ENCODE assay signal across 34 cellular contexts in genomic region chr16:1500465-1501150, GRCh38. TPM values are rescaled to one million over a fixed set of nuclear protein-coding genes. Genes with fewer than 3 reads are reported as not detected.
"Had no signal": no experiment of that assay in that cellular context is flagged by ENCODE, and none has a peak within 500 bp of the region (broad histone marks: within the 10 kb centered on the region; RNA-seq: fewer than 3 reads in every experiment).

No MANE protein-coding gene starts in this region.

- DNase-seq: activated B cell treated with CpG ODN at 0.5 μM for 24 hours; activated CD4-positive, alpha-beta memory T cell treated with anti-CD3 and anti-CD28 coated beads, Interleukin-2, amount 10 ng/mL, durations not matched to agents 7 days and 5 days; activated CD4-positive, alpha-beta T cell treated with anti-CD3 and anti-CD28 coated beads for 4 hours; activated CD4-positive, CD25-positive, alpha-beta regulatory T cell treated with anti-CD3 and anti-CD28 coated beads, Interleukin-2, amount 50 U/mL, for 72 hours; activated CD8-positive, alpha-beta memory T cell treated with anti-CD3 and anti-CD28 coated beads for 24 hours; activated CD8-positive, alpha-beta memory T cell treated with anti-CD3 and anti-CD28 coated beads, Interleukin-2, amount 10 ng/mL, durations not matched to agents 7 days and 5 days; activated CD8-positive, alpha-beta memory T cell treated with anti-CD3 and anti-CD28 coated beads, Interleukin-2, amount 50 U/mL, for 48 hours; activated effector memory CD4-positive, alpha-beta T cell treated with Interleukin-2 at 50 U/mL for 16 hours; activated naive CD4-positive, alpha-beta T cell treated with anti-CD3 and anti-CD28 coated beads, Interleukin-2, amount 10 ng/mL, durations not matched to agents 7 days and 5 days; activated naive CD8-positive, alpha-beta T cell treated with anti-CD3 and anti-CD28 coated beads, Interleukin-2, amount 50 U/mL, for 24 hours; activated T-cell treated with anti-CD3 and anti-CD28 coated beads, Interleukin-2, amount 50 U/mL, for 48 hours; anterior cingulate cortex; brain microvascular endothelial cell; NCI-H1092 treated with DMSO at 0.1 percent for 48 hours; NCI-H1417; NCI-H146; NCI-H187; NCI-H2029 treated with DMSO at 0.1 percent for 48 hours; NCI-H2107; NCI-H2171; NCI-H510A; NCI-H526; NCI-H748 treated with DMSO at 0.1 percent for 48 hours; NK-92 treated with Interleukin-12 subunit alpha and Interleukin-12 subunit beta, amount 100 ng/mL, for 24 hours; PC-3; Peyer's patch; Right ventricle myocardium superior; RPMI8226; SW 1271; T-helper 1 cell; T-helper 2 cell; T-helper 9 cell had no signal

- H3K4me1 ChIP-seq: Peyer's patch had no signal

- H3K4me3 ChIP-seq: Peyer's patch had no signal

- H3K27ac ChIP-seq: brain microvascular endothelial cell, Peyer's patch, VCaP had no signal

- ATAC-seq: activated CD8-positive, alpha-beta memory T cell treated with anti-CD3 and anti-CD28 coated beads, Interleukin-2, amount 10 ng/mL, durations not matched to agents 7 days and 5 days; activated naive CD8-positive, alpha-beta T cell treated with anti-CD3 and anti-CD28 coated beads, Interleukin-2, amount 50 U/mL, for 24 hours; PC-3 had no signal

- H3K9me3 ChIP-seq: Peyer's patch had no signal

- H3K27me3 ChIP-seq: brain microvascular endothelial cell, Peyer's patch had no signal

RNA-seq across cellular contexts. Expression of gene PTX4, which starts 11.9 kb away (rescaled TPM):
- total RNA-seq: activated B cell treated with CpG ODN at 0.5 μM for 24 hours; activated CD4-positive, alpha-beta memory T cell treated with anti-CD3 and anti-CD28 coated beads, Interleukin-2, amount 10 ng/mL, durations not matched to agents 7 days and 5 days; activated CD8-positive, alpha-beta memory T cell treated with anti-CD3 and anti-CD28 coated beads, Interleukin-2, amount 10 ng/mL, durations not matched to agents 7 days and 5 days; M059J; Peyer's patch had no signal

RNA-seq across cellular contexts. Expression of gene TMEM204, which starts 32.9 kb away (rescaled TPM):
- total RNA-seq: M059J, PC-3 had no signal

RNA-seq across cellular contexts. Expression of gene CCDC154, which starts 56.3 kb away (rescaled TPM):
- total RNA-seq: M059J, PC-3 had no signal
